ENCODE assay signal across 23 cellular contexts in genomic region chr1:237327061-237327460, GRCh38.
DNase-seq lines count a peak whose midpoint lies in the region; ATAC-seq and TF ChIP-seq lines count a peak whose summit lies in the region.
"Had no signal": no experiment of that assay in that cellular context is flagged by ENCODE, and none has a peak within 500 bp of the region (broad histone marks: within the 10 kb centered on the region; RNA-seq: fewer than 3 reads in every experiment).

No MANE protein-coding gene starts in this region.

- intact Hi-C loops in right lobe of liver (cut with DNase I): no loop called here

- H3K36me3 ChIP-seq in right lobe of liver (no peaks in the 10 kb centered on the region), hepatocyte (replicated peaks; ENCODE audit: insufficient read depth, low read depth) (no peaks in the 10 kb centered on the region)

- no peak overlapping the region for H3K4me2 ChIP-seq in hepatocyte
- H3K4me2 ChIP-seq: GM23338 had no signal

- H3K9me2 ChIP-seq in hepatocyte (replicated peaks; ENCODE audit: insufficient read depth): no peaks in the 10 kb centered on the region

- no peak overlapping the region for H3K4me3 ChIP-seq in right lobe of liver
- H3K4me3 ChIP-seq in hepatocyte: no peak overlapping the region
- H3K4me3 ChIP-seq: GM23338, K562 had no signal

- ATAC-seq in right lobe of liver: no peak
- ATAC-seq in GM18511 (IDR thresholded peaks at IDR 0.05; ENCODE audit: unreplicated experiment): no peak
- ATAC-seq: GM23338, K562, PC-3 had no signal

- TF ChIP-seq CTCF in right lobe of liver (IDR thresholded peaks at IDR 0.05) (no peak), hepatocyte (IDR thresholded peaks at IDR 0.05; ENCODE audit: poor library complexity) (no peak)

- WGBS in right lobe of liver (ENCODE audit: insufficient coverage, low coverage, low lambda C conversion rate, missing lambda C conversion rate): 33% methylated on average over 3 of the region's 3 CpGs
- 56% methylated on average over 3 of the region's 3 CpGs for WGBS in hepatocyte (ENCODE audit: low lambda C conversion rate, missing lambda C conversion rate)

- H3K27me3 ChIP-seq in right lobe of liver (no peaks in the 10 kb centered on the region), hepatocyte (no peaks in the 10 kb centered on the region)

- DNase-seq in DMS53 (lab: John Stamatoyannopoulos, UW) (peak; percentile 33), DMS53 treated with DMSO at 0.1 percent for 48 hours (lab: John Stamatoyannopoulos, UW; ENCODE audit: unreplicated experiment) (no peak), HT1080 (ENCODE audit: low read depth) (peak; percentile 18), iris pigment epithelial cell (ENCODE audit: low read depth) (peak; percentile 3), right lobe of liver (no peak), T1000 (lab: John Stamatoyannopoulos, UW) (no peak), hepatocyte (ENCODE audit: low spot score) (no peak)
- DNase-seq: 8988T; Calu3; CD4-positive, alpha-beta T cell; DND-41; GDM1; NCI-H1417; NCI-H187; NCI-H2227 treated with DMSO at 0.1 percent for 48 hours; NCI-H510A treated with DMSO at 0.1 percent for 48 hours; NCI-H774; PC-3; RPMI8226; SIG-M5 had no signal

- H3K4me1 ChIP-seq in right lobe of liver (no peaks in the 10 kb centered on the region), hepatocyte (ENCODE audit: insufficient read depth) (no peaks in the 10 kb centered on the region)

- no peaks in the 10 kb centered on the region for H3K9me3 ChIP-seq in right lobe of liver
- H3K9me3 ChIP-seq in hepatocyte (ENCODE audit: low read depth): no peaks in the 10 kb centered on the region

- no peaks in the 10 kb centered on the region for H3K79me2 ChIP-seq in hepatocyte

- no peak for TF ChIP-seq POLR2A in right lobe of liver (IDR thresholded peaks at IDR 0.05)

- H3K27ac ChIP-seq in right lobe of liver: no peak overlapping the region
- H3K27ac ChIP-seq in hepatocyte: no peak overlapping the region

- no peak overlapping the region for H2AFZ ChIP-seq in hepatocyte
- H2AFZ ChIP-seq: GM23338 had no signal

- no peaks in the 10 kb centered on the region for H4K20me1 ChIP-seq in hepatocyte (ENCODE audit: insufficient read depth, poor library complexity, severe bottlenecking)

Comparison
In these comparisons a context has a peak if more than half of its experiments do, and no peak if none do; other contexts are left out.
1. DNase-seq: peak in DMS53 (single experiment), HT1080 (single experiment) and iris pigment epithelial cell (single experiment); none in DMS53 treated with DMSO at 0.1 percent for 48 hours (single experiment), right lobe of liver (0 of 3), T1000 (single experiment) and hepatocyte (single experiment).